ENCODE assay signal across 8 cellular contexts in genomic region chr9:34654317-34655083, GRCh38. TPM values are rescaled to one million over a fixed set of nuclear protein-coding genes. Genes with fewer than 3 reads are reported as not detected.
A peak's percentile ranks its signal among the peaks of the same experiment; 100 is the strongest.
DNase-seq lines count a peak whose midpoint lies in the region; TF ChIP-seq lines count a peak whose summit lies in the region.
"Had no signal": no experiment of that assay in that cellular context is flagged by ENCODE, and none has a peak within 500 bp of the region (broad histone marks: within the 10 kb centered on the region; RNA-seq: fewer than 3 reads in every experiment).

No MANE protein-coding gene starts in this region.

- BruUV-seq in OCI-LY7 (replicated peaks; lab: Mats Ljungman, UMichigan) = no TSS peak

- H3K27me3 ChIP-seq in layer of hippocampus (ENCODE audit: control insufficient read depth, insufficient read depth, low read length) = no peaks in the 10 kb centered on the region
- H3K27me3 ChIP-seq: BLaER1 treated with 17β-estradiol and CSF1 and Interleukin-3, amounts not matched to agents 10 nM and 100 nM had no signal

- CTCF ChIA-PET in AG04449 (lab: Yijun Ruan, JAX) = interaction anchor here (1.2 to 13.8 kb wide), 2 partner anchors 9 to 47 kb away, joined by 3 to 153 read pairs; partner anchors contain the start of gene CCL27
- CTCF ChIA-PET in OCI-LY7 (lab: Charles Lee; ENCODE audit: unreplicated experiment) = no interaction called here

- H3K9me3 ChIP-seq in SK-N-MC (ENCODE audit: low read depth, low read length) (no peaks in the 10 kb centered on the region), OCI-LY7 (ENCODE audit: low read length) (no peaks in the 10 kb centered on the region)
- H3K9me3 ChIP-seq: BLaER1 treated with 17β-estradiol and CSF1 and Interleukin-3, amounts not matched to agents 10 nM and 100 nM had no signal

- H4K20me1 ChIP-seq in OCI-LY7 (ENCODE audit: insufficient read depth, low read length) = no peaks in the 10 kb centered on the region

- H3K36me3 ChIP-seq in SK-N-MC (ENCODE audit: insufficient read depth, low read length) (peaks cover 8% of the 10 kb centered on the region; the same call in 1 of the 2 replicates), OCI-LY7 (ENCODE audit: insufficient read depth, low read length) (peaks cover 7% of the 10 kb centered on the region)

- no peak for TF ChIP-seq CTCF in AG04449 (IDR thresholded peaks at IDR 0.05; ENCODE audit: insufficient read depth, low read length, missing control alignments)
- TF ChIP-seq CTCF in OCI-LY7 (conservative IDR thresholded peaks at IDR 0.05; ENCODE audit: low read length) = no peak

- intact Hi-C loops in OCI-LY7 (cut with micrococcal nuclease; ENCODE audit: unreplicated experiment) = no loop called here

- H2AFZ ChIP-seq in OCI-LY7 (ENCODE audit: low read length) = no peak overlapping the region

- H3K9me2 ChIP-seq in OCI-LY7 (ENCODE audit: insufficient read depth, low read length) = no peaks in the 10 kb centered on the region

- H3K79me2 ChIP-seq in OCI-LY7 (ENCODE audit: insufficient read depth, low read depth, low read length) = no peaks in the 10 kb centered on the region

- H3K27ac ChIP-seq in SK-N-MC (peak overlapping the region; percentile 98), layer of hippocampus (ENCODE audit: low read depth, low read length) (peak overlapping the region; percentile 71), OCI-LY7 (ENCODE audit: low read depth, low read length, poor library complexity, severe bottlenecking) (no peak overlapping the region)
- H3K27ac ChIP-seq: BLaER1 treated with 17β-estradiol and CSF1 and Interleukin-3, amounts not matched to agents 10 nM and 100 nM had no signal

- H3K9ac ChIP-seq in SK-N-MC (ENCODE audit: insufficient read length) = peak overlapping the region; percentile 78
- H3K9ac ChIP-seq: BLaER1 treated with 17β-estradiol and CSF1 and Interleukin-3, amounts not matched to agents 10 nM and 100 nM had no signal

- H3K4me1 ChIP-seq in OCI-LY7 (ENCODE audit: insufficient read depth, low read length, poor library complexity, severe bottlenecking) = peaks cover 4% of the 10 kb centered on the region

- DNase-seq in AG04449 (ENCODE audit: low read depth, low spot score) (no peak), SK-N-MC (ENCODE audit: low read depth, low spot score) (no peak), OCI-LY7 (ENCODE audit: low spot score) (no peak), HuH-7 (ENCODE audit: low spot score) (no peak)
- DNase-seq in activated CD4-positive, alpha-beta T cell treated with anti-CD3 and anti-CD28 coated beads, Interleukin-2, amount 50 U/mL, for 1 hour = no peak
- DNase-seq: central memory CD4-positive, alpha-beta T cell had no signal

- no peak overlapping the region for H3K4me2 ChIP-seq in OCI-LY7 (ENCODE audit: low read length)
- H3K4me2 ChIP-seq: BLaER1 treated with 17β-estradiol and CSF1 and Interleukin-3, amounts not matched to agents 10 nM and 100 nM had no signal

- H3K4me3 ChIP-seq in AG04449 (ENCODE audit: low read depth, low read length) (peak overlapping the region; percentile 12; the same call in 1 of the 2 replicates), SK-N-MC (peak overlapping the region; percentile 81), OCI-LY7 (ENCODE audit: low read depth, low read length, poor library complexity, severe bottlenecking) (no peak overlapping the region)
- H3K4me3 ChIP-seq: BLaER1 treated with 17β-estradiol and CSF1 and Interleukin-3, amounts not matched to agents 10 nM and 100 nM had no signal

- POLR2A ChIA-PET in AG04449 (lab: Yijun Ruan, JAX) = interaction anchor here (1.3 to 3.0 kb wide), 3 partner anchors 10 to 34 kb away, joined by 5 to 11 read pairs (median 7); partner anchors contain the start of genes DCTN3 and SIGMAR1
- POLR2A ChIA-PET in OCI-LY7 (lab: Charles Lee) = no interaction called here

RNA-seq across cellular contexts. Expression of gene IL11RA, which starts 2.5 kb away (rescaled TPM):
- total RNA-seq in OCI-LY7 (2014; rRNA removed; shearing (Covaris generic)) = 16.2 and 16.7 TPM in 2 replicates
- total RNA-seq in OCI-LY7 (2022) = 20.1 and 29.2 TPM in 2 replicates

RNA-seq across cellular contexts. Expression of gene CCL27, which starts 8.0 kb away (rescaled TPM):
- total RNA-seq in OCI-LY7 (2014; rRNA removed; shearing (Covaris generic)) = 0.72 TPM in 1 of 2 replicates, not detected in the other
- 0.42 and 0.68 TPM in 2 replicates for total RNA-seq in OCI-LY7 (2022)

RNA-seq across cellular contexts. Expression of gene GALT, which starts 8.0 kb away (rescaled TPM):
- total RNA-seq in OCI-LY7 (2014; rRNA removed; shearing (Covaris generic)) = 78.2 and 90.9 TPM in 2 replicates
- 61.2 and 62.5 TPM in 2 replicates for total RNA-seq in OCI-LY7 (2022)

RNA-seq across cellular contexts. Expression of gene SIGMAR1, which starts 16.9 kb away (rescaled TPM):
- 97.2 and 103 TPM in 2 replicates for total RNA-seq in OCI-LY7 (2014; rRNA removed; shearing (Covaris generic))
- 110 TPM in 2 replicates for total RNA-seq in OCI-LY7 (2022)

RNA-seq across cellular contexts. Expression of gene ARID3C, which starts 25.6 kb away (rescaled TPM):
- total RNA-seq in OCI-LY7 (2014; rRNA removed; shearing (Covaris generic)) = 1.4 and 1.9 TPM in 2 replicates
- 0.38 and 0.44 TPM in 2 replicates for total RNA-seq in OCI-LY7 (2022)
